13 cellular contexts compared by ENCODE assay signal in the genomic region with DNA sequence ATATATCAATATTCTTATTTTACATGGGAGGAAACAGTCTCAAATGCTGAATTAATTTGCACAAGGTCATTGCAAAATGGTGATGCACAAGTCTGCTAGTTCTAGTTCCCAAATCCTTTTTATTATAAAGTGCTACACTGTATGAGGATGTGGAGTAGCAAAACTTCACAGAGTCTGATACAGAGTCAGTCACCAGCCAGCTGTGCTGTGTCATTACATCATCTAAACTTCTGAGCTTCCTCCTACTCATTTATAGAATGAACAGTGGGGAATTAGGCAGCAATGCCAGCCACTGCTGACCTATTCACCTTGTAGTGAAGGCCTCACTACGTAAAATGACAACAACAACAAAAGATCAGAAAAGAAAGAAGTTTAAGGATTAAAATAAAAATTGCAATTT.
DNase-seq lines count a peak whose midpoint lies in the region; ATAC-seq and TF ChIP-seq lines count a peak whose summit lies in the region.
"Had no signal": no experiment of that assay in that cellular context is flagged by ENCODE, and none has a peak within 500 bp of the region (broad histone marks: within the 10 kb centered on the region; RNA-seq: fewer than 3 reads in every experiment).

No MANE protein-coding gene starts in this region.

- H3K4me3 ChIP-seq in fibroblast of the aortic adventitia (ENCODE audit: low read depth, low read length): no peak overlapping the region
- H3K4me3 ChIP-seq: sigmoid colon had no signal

- TF ChIP-seq CTCF in fibroblast of the aortic adventitia (IDR thresholded peaks at IDR 0.05; ENCODE audit: insufficient read depth, low read length): no peak

- peak; percentile 50 for ATAC-seq in GM18498 (IDR thresholded peaks at IDR 0.05; ENCODE audit: unreplicated experiment)
- ATAC-seq in GM21786 (IDR thresholded peaks at IDR 0.05; ENCODE audit: unreplicated experiment): peak; percentile 84
- no peak for ATAC-seq in HG03025 (IDR thresholded peaks at IDR 0.05; ENCODE audit: low FRiP score, unreplicated experiment)
- ATAC-seq: HCT116 had no signal

- peak; percentile 5 for DNase-seq in LHCN-M2 (ENCODE audit: low read depth)
- DNase-seq in fibroblast of the aortic adventitia (ENCODE audit: low read depth): peak; percentile 17
- DNase-seq in activated CD4-positive, CD25-positive, alpha-beta regulatory T cell treated with anti-CD3 and anti-CD28 coated beads, Interleukin-2, amount 50 U/mL, for 72 hours: no peak
- no peak for DNase-seq in islet precursor cell
- no peak for DNase-seq in stimulated activated CD8-positive, alpha-beta memory T cell treated with anti-CD3 and anti-CD28 coated beads, Interleukin-4, amount 100 ng/mL, for 48 hours
- DNase-seq: NCI-H187 treated with DMSO at 0.1 percent for 48 hours, sigmoid colon, substantia nigra, WERI-Rb-1 had no signal

Comparison
In these comparisons a context has a peak if more than half of its experiments do, and no peak if none do; other contexts are left out.
1. DNase-seq: peak in LHCN-M2 (single experiment) and fibroblast of the aortic adventitia (single experiment); none in activated CD4-positive, CD25-positive, alpha-beta regulatory T cell treated with anti-CD3 and anti-CD28 coated beads, Interleukin-2, amount 50 U/mL, for 72 hours (single experiment), islet precursor cell (single experiment) and stimulated activated CD8-positive, alpha-beta memory T cell treated with anti-CD3 and anti-CD28 coated beads, Interleukin-4, amount 100 ng/mL, for 48 hours (single experiment).